Comparison of ENCODE assay signal across 1 cellular context in genomic region chr5:178201927-178202235, GRCh38.
TF ChIP-seq lines count a peak whose summit lies in the region.

No MANE protein-coding gene starts in this region.

TF ChIP-seq in HCT116, 20 proteins besides CTCF, POLR2A, EP300 and RAD21:
- TF ChIP-seq SRF (IDR thresholded peaks at IDR 0.05; ENCODE audit: low read depth) = no peak
- no peak for TF ChIP-seq ZBTB33 (IDR thresholded peaks at IDR 0.05; ENCODE audit: extremely low read depth, insufficient replicate concordance, low read length)
- TF ChIP-seq SIN3A (IDR thresholded peaks at IDR 0.05; ENCODE audit: low read depth) = no peak
- no peak for TF ChIP-seq EZH2 (IDR thresholded peaks at IDR 0.05)
- TF ChIP-seq SP1 (IDR thresholded peaks at IDR 0.05; ENCODE audit: low read depth) = no peak
- no peak for TF ChIP-seq EZH2phosphoT487 (IDR thresholded peaks at IDR 0.05; ENCODE audit: borderline replicate concordance)
- TF ChIP-seq, protein P1, sequence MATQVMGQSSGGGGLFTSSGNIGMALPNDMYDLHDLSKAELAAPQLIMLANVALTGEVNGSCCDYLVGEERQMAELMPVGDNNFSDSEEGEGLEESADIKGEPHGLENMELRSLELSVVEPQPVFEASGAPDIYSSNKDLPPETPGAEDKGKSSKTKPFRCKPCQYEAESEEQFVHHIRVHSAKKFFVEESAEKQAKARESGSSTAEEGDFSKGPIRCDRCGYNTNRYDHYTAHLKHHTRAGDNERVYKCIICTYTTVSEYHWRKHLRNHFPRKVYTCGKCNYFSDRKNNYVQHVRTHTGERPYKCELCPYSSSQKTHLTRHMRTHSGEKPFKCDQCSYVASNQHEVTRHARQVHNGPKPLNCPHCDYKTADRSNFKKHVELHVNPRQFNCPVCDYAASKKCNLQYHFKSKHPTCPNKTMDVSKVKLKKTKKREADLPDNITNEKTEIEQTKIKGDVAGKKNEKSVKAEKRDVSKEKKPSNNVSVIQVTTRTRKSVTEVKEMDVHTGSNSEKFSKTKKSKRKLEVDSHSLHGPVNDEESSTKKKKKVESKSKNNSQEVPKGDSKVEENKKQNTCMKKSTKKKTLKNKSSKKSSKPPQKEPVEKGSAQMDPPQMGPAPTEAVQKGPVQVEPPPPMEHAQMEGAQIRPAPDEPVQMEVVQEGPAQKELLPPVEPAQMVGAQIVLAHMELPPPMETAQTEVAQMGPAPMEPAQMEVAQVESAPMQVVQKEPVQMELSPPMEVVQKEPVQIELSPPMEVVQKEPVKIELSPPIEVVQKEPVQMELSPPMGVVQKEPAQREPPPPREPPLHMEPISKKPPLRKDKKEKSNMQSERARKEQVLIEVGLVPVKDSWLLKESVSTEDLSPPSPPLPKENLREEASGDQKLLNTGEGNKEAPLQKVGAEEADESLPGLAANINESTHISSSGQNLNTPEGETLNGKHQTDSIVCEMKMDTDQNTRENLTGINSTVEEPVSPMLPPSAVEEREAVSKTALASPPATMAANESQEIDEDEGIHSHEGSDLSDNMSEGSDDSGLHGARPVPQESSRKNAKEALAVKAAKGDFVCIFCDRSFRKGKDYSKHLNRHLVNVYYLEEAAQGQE (IDR thresholded peaks at IDR 0.05; ENCODE audit: low read depth) = no peak
